8 cellular contexts compared by ENCODE assay signal in genomic region chr10:100654835-100655759, GRCh38.
DNase-seq lines count a peak whose midpoint lies in the region; ATAC-seq, FAIRE-seq and TF ChIP-seq lines count a peak whose summit lies in the region.

No MANE protein-coding gene starts in this region.

- H3K27ac ChIP-seq in kidney (ENCODE audit: low read depth in 2 of 2, low read length in 2 of 2) = no peak overlapping the region

- H3K4me1 ChIP-seq in kidney (ENCODE audit: control insufficient read depth in 1 of 2, insufficient read depth in 1 of 2, low read depth in 1 of 2, low read length in 2 of 2) = peaks cover 0 to 7% of the 10 kb centered on the region in 2 donors

- no peaks in the 10 kb centered on the region for H3K9me3 Mint-ChIP-seq in activated T-helper 1 cell treated with anti-CD3 and anti-CD28 coated beads, Interleukin-12 subunit alpha, Interleukin-12 subunit beta, Interleukin-2, Interleukin-4 antibody, amounts not matched to agents 30 ng/mL and 10 ng/mL and 1 ng/mL, durations not matched to agents 14 hours and 24 hours and 36 hours

- TF ChIP-seq CTCF in kidney (IDR thresholded peaks at IDR 0.05; ENCODE audit: borderline replicate concordance, extremely low read depth, insufficient read depth) = no peak

- H3K9ac ChIP-seq in kidney (ENCODE audit: low read length in 2 of 2) = no peak overlapping the region

- peaks cover 69% of the 10 kb centered on the region for H3K27me3 Mint-ChIP-seq in activated T-helper 1 cell treated with anti-CD3 and anti-CD28 coated beads, Interleukin-12 subunit alpha, Interleukin-12 subunit beta, Interleukin-2, Interleukin-4 antibody, amounts not matched to agents 30 ng/mL and 10 ng/mL and 1 ng/mL, durations not matched to agents 14 hours and 24 hours and 36 hours (ENCODE audit: insufficient read depth)

- peak; percentile 14 for DNase-seq in stimulated activated CD4-positive, alpha-beta T cell treated with anti-CD3 and anti-CD28 coated beads, Interleukin-12 subunit alpha, Interleukin-12 subunit beta, amount 100 ng/mL, for 4 hours
- no peak for DNase-seq in stimulated activated CD4-positive, alpha-beta T cell treated with anti-CD3 and anti-CD28 coated beads, Interleukin-1b, Interleukin-23, amount 100 ng/mL, for 48 hours
- no peak for DNase-seq in activated T-helper 1 cell treated with anti-CD3 and anti-CD28 coated beads, Interleukin-12 subunit alpha, Interleukin-12 subunit beta, Interleukin-2, Interleukin-4 antibody, amounts not matched to agents 30 ng/mL and 10 ng/mL and 1 ng/mL, durations not matched to agents 14 hours and 24 hours and 36 hours (ENCODE audit: low spot score)
- DNase-seq in kidney = peak; percentile 82

- H3K9me3 ChIP-seq in kidney (ENCODE audit: control insufficient read depth in 1 of 2, low read length in 2 of 2) = no peaks in the 10 kb centered on the region

- ATAC-seq in GM21526 (IDR thresholded peaks at IDR 0.05; ENCODE audit: low FRiP score, unreplicated experiment) (no peak), GM19397 (IDR thresholded peaks at IDR 0.05; ENCODE audit: unreplicated experiment) (no peak), HG03025 (IDR thresholded peaks at IDR 0.05; ENCODE audit: low FRiP score, unreplicated experiment) (no peak), GM18873 (IDR thresholded peaks at IDR 0.05; ENCODE audit: low FRiP score, unreplicated experiment) (no peak)

- FAIRE-seq in kidney (lab: Jason Lieb, UNC) = no peak

- H3K36me3 Mint-ChIP-seq in activated T-helper 1 cell treated with anti-CD3 and anti-CD28 coated beads, Interleukin-12 subunit alpha, Interleukin-12 subunit beta, Interleukin-2, Interleukin-4 antibody, amounts not matched to agents 30 ng/mL and 10 ng/mL and 1 ng/mL, durations not matched to agents 14 hours and 24 hours and 36 hours (ENCODE audit: low read depth) = peaks cover 2% of the 10 kb centered on the region

- no peaks in the 10 kb centered on the region for H3K36me3 ChIP-seq in kidney (ENCODE audit: control insufficient read depth in 1 of 2, insufficient read depth in 2 of 2, low read length in 2 of 2)

- H3K27ac Mint-ChIP-seq in activated T-helper 1 cell treated with anti-CD3 and anti-CD28 coated beads, Interleukin-12 subunit alpha, Interleukin-12 subunit beta, Interleukin-2, Interleukin-4 antibody, amounts not matched to agents 30 ng/mL and 10 ng/mL and 1 ng/mL, durations not matched to agents 14 hours and 24 hours and 36 hours = peak overlapping the region; percentile 11

- peaks cover 20% of the 10 kb centered on the region for H3K4me1 Mint-ChIP-seq in activated T-helper 1 cell treated with anti-CD3 and anti-CD28 coated beads, Interleukin-12 subunit alpha, Interleukin-12 subunit beta, Interleukin-2, Interleukin-4 antibody, amounts not matched to agents 30 ng/mL and 10 ng/mL and 1 ng/mL, durations not matched to agents 14 hours and 24 hours and 36 hours (ENCODE audit: low read depth)

- H3K4me3 ChIP-seq in kidney (ENCODE audit: low read length in 2 of 2) = no peak overlapping the region

- intact Hi-C loops in activated T-helper 1 cell treated with anti-CD3 and anti-CD28 coated beads, Interleukin-12 subunit alpha, Interleukin-12 subunit beta, Interleukin-2, Interleukin-4 antibody, amounts not matched to agents 30 ng/mL and 10 ng/mL and 1 ng/mL, durations not matched to agents 14 hours and 24 hours and 36 hours (cut with micrococcal nuclease) = loop anchor here (5.0 to 10.0 kb wide), 5 partner anchors 87 to 562 kb away; no protein-coding TSS in a partner anchor
- intact Hi-C loops in kidney (cut with DNase I) = no loop called here

- H3K4me3 Mint-ChIP-seq in activated T-helper 1 cell treated with anti-CD3 and anti-CD28 coated beads, Interleukin-12 subunit alpha, Interleukin-12 subunit beta, Interleukin-2, Interleukin-4 antibody, amounts not matched to agents 30 ng/mL and 10 ng/mL and 1 ng/mL, durations not matched to agents 14 hours and 24 hours and 36 hours = peak overlapping the region; percentile 51

Comparison
In these comparisons a context has a peak if more than half of its experiments do, and no peak if none do; other contexts are left out.
1. DNase-seq: peak in stimulated activated CD4-positive, alpha-beta T cell treated with anti-CD3 and anti-CD28 coated beads, Interleukin-12 subunit alpha, Interleukin-12 subunit beta, amount 100 ng/mL, for 4 hours (single experiment) and kidney (single experiment); none in stimulated activated CD4-positive, alpha-beta T cell treated with anti-CD3 and anti-CD28 coated beads, Interleukin-1b, Interleukin-23, amount 100 ng/mL, for 48 hours (single experiment) and activated T-helper 1 cell treated with anti-CD3 and anti-CD28 coated beads, Interleukin-12 subunit alpha, Interleukin-12 subunit beta, Interleukin-2, Interleukin-4 antibody, amounts not matched to agents 30 ng/mL and 10 ng/mL and 1 ng/mL, durations not matched to agents 14 hours and 24 hours and 36 hours (single experiment).